In genomic region chr1:10325521-10325920, GRCh38 we compare ENCODE assay signal across 17 cellular contexts.
DNase-seq lines count a peak whose midpoint lies in the region; ATAC-seq and TF ChIP-seq lines count a peak whose summit lies in the region.
"Had no signal": no experiment of that assay in that cellular context is flagged by ENCODE, and none has a peak within 500 bp of the region (broad histone marks: within the 10 kb centered on the region; RNA-seq: fewer than 3 reads in every experiment).

No MANE protein-coding gene starts in this region.

- peaks cover 23% of the 10 kb centered on the region for H3K36me3 Mint-ChIP-seq in activated naive CD8-positive, alpha-beta T cell
- peaks cover 14% of the 10 kb centered on the region for H3K36me3 Mint-ChIP-seq in activated naive CD8-positive, alpha-beta T cell treated with anti-CD3 and anti-CD28 coated beads for 36 hours
- H3K36me3 Mint-ChIP-seq in T-helper 17 cell (ENCODE audit: low read depth) = peaks cover 5% of the 10 kb centered on the region
- peaks cover 70% of the 10 kb centered on the region for H3K36me3 Mint-ChIP-seq in brain

- intact Hi-C loops in ascending aorta (cut with DNase I) = no loop called here

- no peaks in the 10 kb centered on the region for H3K4me1 ChIP-seq in ascending aorta

- H3K27me3 ChIP-seq in ascending aorta = no peaks in the 10 kb centered on the region

- H3K4me1 Mint-ChIP-seq in activated naive CD8-positive, alpha-beta T cell (ENCODE audit: low read depth) = peaks cover 9% of the 10 kb centered on the region
- H3K4me1 Mint-ChIP-seq in activated naive CD8-positive, alpha-beta T cell treated with anti-CD3 and anti-CD28 coated beads for 36 hours = peaks cover 3% of the 10 kb centered on the region
- H3K4me1 Mint-ChIP-seq in T-helper 17 cell (peaks cover 4% of the 10 kb centered on the region), brain (no peaks in the 10 kb centered on the region)

- H3K9me3 Mint-ChIP-seq in activated naive CD8-positive, alpha-beta T cell (ENCODE audit: low read depth) = no peaks in the 10 kb centered on the region
- no peaks in the 10 kb centered on the region for H3K9me3 Mint-ChIP-seq in activated naive CD8-positive, alpha-beta T cell treated with anti-CD3 and anti-CD28 coated beads for 36 hours
- H3K9me3 Mint-ChIP-seq in brain = no peaks in the 10 kb centered on the region
- H3K9me3 Mint-ChIP-seq: CD14-positive monocyte had no signal

- TF ChIP-seq CTCF in brain (conservative IDR thresholded peaks at IDR 0.05) = no peak
- TF ChIP-seq CTCF in ascending aorta (IDR thresholded peaks at IDR 0.05) = no peak

- ATAC-seq in T-helper 17 cell (no peak), GM19023 (IDR thresholded peaks at IDR 0.05; ENCODE audit: unreplicated experiment) (no peak)

- peaks cover 30 to 38% of the 10 kb centered on the region in 2 donors for H3K36me3 ChIP-seq in ascending aorta

- H3K4me3 Mint-ChIP-seq in activated naive CD8-positive, alpha-beta T cell = peak overlapping the region; percentile 63
- no peak overlapping the region for H3K4me3 Mint-ChIP-seq in activated naive CD8-positive, alpha-beta T cell treated with anti-CD3 and anti-CD28 coated beads for 36 hours
- H3K4me3 Mint-ChIP-seq in T-helper 17 cell (peak overlapping the region; percentile 7), brain (no peak overlapping the region)

- no peak overlapping the region for H3K4me3 ChIP-seq in ascending aorta

- H3K27me3 Mint-ChIP-seq in activated naive CD8-positive, alpha-beta T cell = no peaks in the 10 kb centered on the region
- H3K27me3 Mint-ChIP-seq in activated naive CD8-positive, alpha-beta T cell treated with anti-CD3 and anti-CD28 coated beads for 36 hours = no peaks in the 10 kb centered on the region
- H3K27me3 Mint-ChIP-seq in T-helper 17 cell (no peaks in the 10 kb centered on the region), brain (no peaks in the 10 kb centered on the region)

- no peak overlapping the region for H3K27ac ChIP-seq in ascending aorta

- H3K9me3 ChIP-seq in T-helper 17 cell (ENCODE audit: control insufficient read depth, low read length, poor library complexity, severe bottlenecking) = no peaks in the 10 kb centered on the region
- no peaks in the 10 kb centered on the region for H3K9me3 ChIP-seq in ascending aorta

- no peak for DNase-seq in activated naive CD8-positive, alpha-beta T cell treated with anti-CD3 and anti-CD28 coated beads for 36 hours
- DNase-seq in T-helper 17 cell = no peak
- DNase-seq in ascending aorta (ENCODE audit: low spot score in 2 of 2) = no peak
- DNase-seq in NCI-H1436 treated with DMSO at 0.1 percent for 48 hours (lab: John Stamatoyannopoulos, UW) = no peak
- DNase-seq: ACHN, AML-193, Calu3, DMS53, H7, KBM-7, NCI-H1436, NCI-H2081, NCI-H748 treated with DMSO at 0.1 percent for 48 hours had no signal

- peak overlapping the region; percentile 79 for H3K27ac Mint-ChIP-seq in activated naive CD8-positive, alpha-beta T cell
- H3K27ac Mint-ChIP-seq in activated naive CD8-positive, alpha-beta T cell treated with anti-CD3 and anti-CD28 coated beads for 36 hours = no peak overlapping the region
- peak overlapping the region; percentile 67 for H3K27ac Mint-ChIP-seq in T-helper 17 cell
- H3K27ac Mint-ChIP-seq in brain = peak overlapping the region in 3 of 5 experiments; percentile 16 to 71 (median 47)
- H3K27ac Mint-ChIP-seq: CD14-positive monocyte had no signal

Comparison
In these comparisons a context has a peak if more than half of its experiments do, and no peak if none do; other contexts are left out.
1. H3K4me3 Mint-ChIP-seq: peak in activated naive CD8-positive, alpha-beta T cell (single experiment) and T-helper 17 cell (single experiment); none in activated naive CD8-positive, alpha-beta T cell treated with anti-CD3 and anti-CD28 coated beads for 36 hours (single experiment) and brain (0 of 5).